In the genomic region with DNA sequence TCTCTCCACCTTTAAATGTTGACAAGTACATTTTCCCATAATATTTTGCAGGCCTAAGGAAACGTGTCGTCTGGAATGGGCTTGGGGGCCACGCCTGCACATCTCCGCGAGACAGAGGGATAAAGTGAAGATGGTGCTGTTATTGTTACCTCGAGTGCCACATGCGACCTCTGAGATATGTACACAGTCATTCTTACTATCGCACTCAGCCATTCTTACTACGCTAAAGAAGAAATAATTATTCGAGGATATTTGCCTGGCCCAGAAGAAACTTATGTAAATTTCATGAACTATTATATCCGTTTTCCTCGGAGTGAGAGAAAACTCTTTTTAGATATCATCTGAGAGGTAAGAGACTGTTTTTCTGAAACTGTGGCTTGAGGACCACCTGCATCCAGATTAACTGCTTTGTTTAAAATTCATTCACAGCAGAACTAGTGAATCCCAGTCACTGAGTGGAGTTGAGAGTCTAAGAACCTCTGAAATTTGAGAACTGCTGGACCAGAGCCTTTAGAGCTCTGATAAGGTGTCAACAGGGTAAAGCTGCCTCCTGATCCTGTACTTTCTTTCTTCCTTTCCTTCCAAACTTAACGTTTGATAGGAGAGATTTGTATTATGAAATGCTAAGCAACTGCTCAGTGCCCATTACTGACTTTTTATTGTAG, we compare ENCODE assay signal across 1 cellular context.
TF ChIP-seq lines count a peak whose summit lies in the region.

No MANE protein-coding gene starts in this region.

TF ChIP-seq in GM23338, 12 proteins besides CTCF, POLR2A, EP300 and RAD21 (continued from another document):
- TF ChIP-seq ZNF462 (CRISPR knock-in tag; IDR thresholded peaks at IDR 0.05) = no peak
- TF ChIP-seq, protein P1, sequence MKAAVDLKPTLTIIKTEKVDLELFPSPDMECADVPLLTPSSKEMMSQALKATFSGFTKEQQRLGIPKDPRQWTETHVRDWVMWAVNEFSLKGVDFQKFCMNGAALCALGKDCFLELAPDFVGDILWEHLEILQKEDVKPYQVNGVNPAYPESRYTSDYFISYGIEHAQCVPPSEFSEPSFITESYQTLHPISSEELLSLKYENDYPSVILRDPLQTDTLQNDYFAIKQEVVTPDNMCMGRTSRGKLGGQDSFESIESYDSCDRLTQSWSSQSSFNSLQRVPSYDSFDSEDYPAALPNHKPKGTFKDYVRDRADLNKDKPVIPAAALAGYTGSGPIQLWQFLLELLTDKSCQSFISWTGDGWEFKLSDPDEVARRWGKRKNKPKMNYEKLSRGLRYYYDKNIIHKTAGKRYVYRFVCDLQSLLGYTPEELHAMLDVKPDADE (IDR thresholded peaks at IDR 0.05) = no peak
- TF ChIP-seq ZNF331 (CRISPR knock-in tag; IDR thresholded peaks at IDR 0.05; ENCODE audit: low read depth) = no peak
- TF ChIP-seq CREB1 (CRISPR knock-in tag; IDR thresholded peaks at IDR 0.05; ENCODE audit: low read depth) = no peak
- no peak for TF ChIP-seq REST (IDR thresholded peaks at IDR 0.05; ENCODE audit: unreplicated experiment)
- no peak for TF ChIP-seq JUNB (IDR thresholded peaks at IDR 0.05; ENCODE audit: unreplicated experiment)
- no peak for TF ChIP-seq POLR2AphosphoS5 (IDR thresholded peaks at IDR 0.05; ENCODE audit: low read depth)
- TF ChIP-seq ZNF114 (CRISPR knock-in tag; IDR thresholded peaks at IDR 0.05) = no peak
- TF ChIP-seq EZH2 (IDR thresholded peaks at IDR 0.05; ENCODE audit: low read depth, unreplicated experiment) = no peak
